ENCODE assay signal across 8 cellular contexts in the genomic region with DNA sequence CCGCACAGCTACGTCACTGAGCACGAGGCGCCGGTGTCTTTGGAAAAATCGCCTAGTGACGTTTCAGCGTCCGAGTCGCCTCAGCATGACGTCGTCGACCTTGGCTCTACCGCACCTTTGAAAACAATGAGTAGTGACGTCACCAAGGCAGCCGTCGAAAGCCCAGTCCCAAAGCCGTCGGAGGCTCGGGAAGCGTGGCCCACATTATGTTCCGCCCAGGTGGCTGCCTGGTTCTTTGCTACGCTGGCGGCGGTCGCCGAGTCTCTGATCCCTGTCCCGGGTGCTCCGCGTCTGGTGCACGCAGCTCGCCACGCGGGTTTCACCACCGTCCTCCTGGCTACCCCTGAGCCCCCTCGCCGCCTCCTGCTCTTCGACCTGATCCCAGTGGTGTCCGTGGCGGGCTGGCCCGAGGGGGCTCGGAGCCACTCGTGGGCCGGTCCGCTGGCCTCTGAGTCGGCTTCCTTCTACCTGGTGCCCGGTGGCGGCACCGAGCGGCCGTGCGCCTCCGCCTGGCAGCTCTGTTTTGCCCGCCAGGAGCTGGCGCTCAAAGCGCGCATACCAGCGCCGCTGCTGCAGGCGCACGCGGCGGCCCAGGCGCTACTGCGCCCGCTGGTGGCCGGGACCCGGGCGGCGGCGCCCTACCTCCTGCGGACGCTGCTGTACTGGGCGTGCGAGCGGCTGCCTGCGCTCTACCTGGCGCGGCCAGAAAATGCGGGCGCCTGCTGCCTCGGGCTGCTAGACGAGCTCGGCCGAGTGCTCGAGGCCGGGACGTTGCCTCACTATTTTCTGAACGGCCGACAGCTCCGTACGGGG. TPM values are rescaled to one million over a fixed set of nuclear protein-coding genes. Genes with fewer than 3 reads are reported as not detected.
DNase-seq lines count a peak whose midpoint lies in the region; ATAC-seq and TF ChIP-seq lines count a peak whose summit lies in the region.

No MANE protein-coding gene starts in this region.

- no peaks in the 10 kb centered on the region for H3K9me3 Mint-ChIP-seq in activated CD8-positive, alpha-beta T cell treated with anti-CD3 and anti-CD28 coated beads for 36 hours

- H3K4me3 ChIP-seq in BLaER1 = peak overlapping the region; percentile 76
- H3K4me3 ChIP-seq in HAP-1 = peak overlapping the region; percentile 22
- peak overlapping the region; percentile 76 for H3K4me3 ChIP-seq in lower lobe of right lung

- H3K36me3 ChIP-seq in BLaER1 (no peaks in the 10 kb centered on the region), HAP-1 (replicated peaks) (no peaks in the 10 kb centered on the region), lower lobe of right lung (no peaks in the 10 kb centered on the region)

- TF ChIP-seq CTCF in activated CD8-positive, alpha-beta T cell treated with anti-CD3 and anti-CD28 coated beads for 36 hours (IDR thresholded peaks at IDR 0.05) = peak; percentile 85
- TF ChIP-seq CTCF in lower lobe of right lung (IDR thresholded peaks at IDR 0.05) = peak; percentile 87

- DNase-seq in HAP-1 (ENCODE audit: low spot score in 2 of 2) (peak; percentile 82 to 84), NCI-H774 (lab: John Stamatoyannopoulos, UW) (peak; percentile 48), lower lobe of right lung (peak; percentile 90), NK-92 (lab: John Stamatoyannopoulos, UW; ENCODE audit: unreplicated experiment) (no peak)
- peak; percentile 86 for DNase-seq in activated CD8-positive, alpha-beta T cell treated with anti-CD3 and anti-CD28 coated beads for 36 hours
- peak; percentile 68 for DNase-seq in effector CD4-positive, alpha-beta T cell
- peak; percentile 69 to 76 for DNase-seq in stimulated activated CD4-positive, alpha-beta T cell treated with anti-CD3 and anti-CD28 coated beads, Interleukin-4, amount 100 ng/mL, for 48 hours (ENCODE audit: low read depth in 2 of 2)

- H3K27me3 ChIP-seq in BLaER1 (peaks cover 48% of the 10 kb centered on the region), HAP-1 (ENCODE audit: low read depth) (no peaks in the 10 kb centered on the region; the same call in 1 of the 2 replicates), lower lobe of right lung (ENCODE audit: low read depth) (peaks cover 34% of the 10 kb centered on the region)

- no peaks in the 10 kb centered on the region for H3K9me3 ChIP-seq in BLaER1
- no peaks in the 10 kb centered on the region for H3K9me3 ChIP-seq in HAP-1
- no peaks in the 10 kb centered on the region for H3K9me3 ChIP-seq in lower lobe of right lung

- H3K4me2 ChIP-seq in BLaER1 = peak overlapping the region; percentile 93

- in situ Hi-C loops in HAP-1 (cut with MboI; ENCODE audit: low sequenced_read_pairs) = no loop called here

- peak overlapping the region; percentile 97 for H3K27ac Mint-ChIP-seq in activated CD8-positive, alpha-beta T cell treated with anti-CD3 and anti-CD28 coated beads for 36 hours

- peaks cover 25% of the 10 kb centered on the region for H3K27me3 Mint-ChIP-seq in activated CD8-positive, alpha-beta T cell treated with anti-CD3 and anti-CD28 coated beads for 36 hours

- H3K4me1 Mint-ChIP-seq in activated CD8-positive, alpha-beta T cell treated with anti-CD3 and anti-CD28 coated beads for 36 hours (ENCODE audit: low read depth) = peaks cover 31% of the 10 kb centered on the region

- peaks cover 48% of the 10 kb centered on the region for H3K4me1 ChIP-seq in BLaER1
- H3K4me1 ChIP-seq in HAP-1 = peaks cover 11% of the 10 kb centered on the region
- peaks cover 56% of the 10 kb centered on the region for H3K4me1 ChIP-seq in lower lobe of right lung

- peak overlapping the region; percentile 94 for H3K4me3 Mint-ChIP-seq in activated CD8-positive, alpha-beta T cell treated with anti-CD3 and anti-CD28 coated beads for 36 hours

- peaks cover 21% of the 10 kb centered on the region for H3K36me3 Mint-ChIP-seq in activated CD8-positive, alpha-beta T cell treated with anti-CD3 and anti-CD28 coated beads for 36 hours (ENCODE audit: low read depth)

- POLR2A ChIA-PET in activated CD8-positive, alpha-beta T cell treated with anti-CD3 and anti-CD28 coated beads for 36 hours (lab: Charles Lee) = interaction anchor here (0.6 to 8.8 kb wide), 33 partner anchors 8 to 406 kb away, joined by 3 to 83 read pairs (median 4); partner anchors contain the start of genes CHRNB1, MPDU1, POLR2A and SENP3

- peak overlapping the region; percentile 73 for H3K9ac ChIP-seq in BLaER1

- peaks cover 56% of the 10 kb centered on the region for H4K20me1 ChIP-seq in BLaER1

- CTCF ChIA-PET in activated CD8-positive, alpha-beta T cell treated with anti-CD3 and anti-CD28 coated beads for 36 hours (lab: Charles Lee) = interaction anchor here (0.6 to 4.4 kb wide), 46 partner anchors 9 to 250 kb away, joined by 3 to 68 read pairs (median 4); partner anchors contain the start of genes CHRNB1, MPDU1, NEURL4 and POLR2A

- ATAC-seq in activated CD8-positive, alpha-beta T cell treated with anti-CD3 and anti-CD28 coated beads for 36 hours = peak; percentile 63
- peak; percentile 87 to 90 for ATAC-seq in lower lobe of right lung

- H3K27ac ChIP-seq in BLaER1 (no peak overlapping the region), lower lobe of right lung (peak overlapping the region; percentile 81)

- intact Hi-C loops in activated CD8-positive, alpha-beta T cell treated with anti-CD3 and anti-CD28 coated beads for 36 hours (cut with micrococcal nuclease) = loop anchor here (5.0 kb wide), 3 partner anchors 46 to 126 kb away; partner anchors contain the start of genes KCTD11, POLR2A, SENP3 and SLC35G6
- intact Hi-C loops in lower lobe of right lung (cut with DNase I) = no loop called here

RNA-seq across cellular contexts. Expression of gene TMEM102, which starts 1.5 kb away (rescaled TPM):
- 10 to 100 TPM; 12.5 to 14.2 TPM for total RNA-seq in activated CD8-positive, alpha-beta T cell treated with anti-CD3 and anti-CD28 coated beads for 36 hours
- 8.1 TPM for total RNA-seq in lower lobe of right lung

RNA-seq across cellular contexts. Expression of gene FGF11, which starts 2.5 kb away (rescaled TPM):
- total RNA-seq in activated CD8-positive, alpha-beta T cell treated with anti-CD3 and anti-CD28 coated beads for 36 hours = 10 to 100 TPM; 16.5 to 16.6 TPM
- 1.2 TPM for total RNA-seq in lower lobe of right lung

RNA-seq across cellular contexts. Expression of gene CHRNB1, which starts 8.1 kb away (rescaled TPM):
- total RNA-seq in activated CD8-positive, alpha-beta T cell treated with anti-CD3 and anti-CD28 coated beads for 36 hours = 10 to 100 TPM; 11.5 to 11.7 TPM
- total RNA-seq in lower lobe of right lung = 8.4 TPM

RNA-seq across cellular contexts. Expression of gene SPEM3, which starts 8.1 kb away (rescaled TPM):
- not detected for total RNA-seq in activated CD8-positive, alpha-beta T cell treated with anti-CD3 and anti-CD28 coated beads for 36 hours
- total RNA-seq in lower lobe of right lung = not detected

RNA-seq across cellular contexts. Expression of gene SPEM2, which starts 11.3 kb away (rescaled TPM):
- not detected for total RNA-seq in activated CD8-positive, alpha-beta T cell treated with anti-CD3 and anti-CD28 coated beads for 36 hours
- not detected for total RNA-seq in lower lobe of right lung

Comparison
In these comparisons a context has a peak if more than half of its experiments do, and no peak if none do; other contexts are left out.
1. H3K4me3 ChIP-seq: peak in every context shown above with its lines; median percentile 76 in BLaER1; 76 in lower lobe of right lung; 22 in HAP-1.